In the genomic region with DNA sequence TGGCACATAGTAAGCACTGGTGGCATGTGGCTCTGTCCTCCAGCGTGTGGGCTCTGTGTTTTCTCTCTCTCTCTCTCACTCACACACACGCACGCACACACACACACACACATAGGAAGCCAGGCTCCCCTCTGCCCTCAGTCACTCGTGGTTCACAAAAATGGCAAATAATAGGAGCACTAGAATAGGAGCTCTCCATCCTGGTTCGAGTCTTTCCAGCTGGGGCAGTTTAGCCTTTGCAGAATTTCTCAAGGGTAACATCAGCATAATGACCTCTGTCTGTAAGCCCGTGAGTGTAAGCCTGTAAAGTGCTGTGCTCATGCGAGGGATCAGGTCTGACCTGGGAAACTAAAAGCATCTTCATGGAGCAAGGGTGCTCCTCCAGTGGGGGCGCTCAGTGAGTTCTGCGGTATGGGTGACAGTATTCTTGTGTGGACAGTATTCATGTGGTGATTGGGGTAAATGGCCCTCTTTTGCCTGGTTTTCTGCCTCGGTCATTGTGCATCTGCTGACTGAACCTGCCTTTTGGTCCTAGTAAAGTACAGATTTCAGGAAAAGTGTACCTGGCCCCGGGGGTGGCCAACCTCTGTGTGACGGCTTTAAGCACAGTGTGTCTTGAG, we compare ENCODE assay signal across 8 cellular contexts. TPM values are rescaled to one million over a fixed set of nuclear protein-coding genes. Genes with fewer than 3 reads are reported as not detected.
A peak's percentile ranks its signal among the peaks of the same experiment; 100 is the strongest.
DNase-seq lines count a peak whose midpoint lies in the region; ATAC-seq and TF ChIP-seq lines count a peak whose summit lies in the region.

No MANE protein-coding gene starts in this region.

- H3K36me3 Mint-ChIP-seq in activated CD8-positive, alpha-beta T cell treated with anti-CD3 and anti-CD28 coated beads, Interleukin-2, amount 10 ng/mL, durations not matched to agents 7 days and 5 days (ENCODE audit: low read depth): peaks cover 34% of the 10 kb centered on the region

- no peaks in the 10 kb centered on the region for H3K9me3 Mint-ChIP-seq in activated CD8-positive, alpha-beta T cell treated with anti-CD3 and anti-CD28 coated beads, Interleukin-2, amount 10 ng/mL, durations not matched to agents 7 days and 5 days (ENCODE audit: insufficient read depth)

- no peak overlapping the region for H2BK5ac ChIP-seq in neuronal stem cell (ENCODE audit: low read length)

- no peak overlapping the region for H3K18ac ChIP-seq in neuronal stem cell (ENCODE audit: low read length)

- peak overlapping the region; percentile 40 for H2BK15ac ChIP-seq in neuronal stem cell (ENCODE audit: low read length)

- H3K4me2 ChIP-seq in neuronal stem cell (ENCODE audit: insufficient read depth, low read length, poor library complexity, severe bottlenecking): peak overlapping the region; percentile 97

- no peak overlapping the region for H4K91ac ChIP-seq in neuronal stem cell (ENCODE audit: low read depth, low read length, poor library complexity)

- CTCF ChIA-PET in activated CD8-positive, alpha-beta T cell treated with anti-CD3 and anti-CD28 coated beads, Interleukin-2, amount 10 ng/mL, durations not matched to agents 7 days and 5 days (lab: Charles Lee): interaction anchor here (1.0 to 9.0 kb wide), 6 partner anchors 12 to 218 kb away, joined by 3 to 165 read pairs (median 7); a partner anchor contains a TSS

- no peaks in the 10 kb centered on the region for H3K27me3 Mint-ChIP-seq in activated CD8-positive, alpha-beta T cell treated with anti-CD3 and anti-CD28 coated beads, Interleukin-2, amount 10 ng/mL, durations not matched to agents 7 days and 5 days (ENCODE audit: low read depth)

- H2AFZ ChIP-seq in neuronal stem cell (ENCODE audit: low read length): peak overlapping the region; percentile 94

- H3K14ac ChIP-seq in neuronal stem cell (ENCODE audit: low read length): peak overlapping the region; percentile 9

- in situ Hi-C loops in KBM-7 (cut with MboI; ENCODE audit: low pct_unique_long_range_greater_than_20kb, low sequenced_read_pairs): no loop called here

- H3K9me3 ChIP-seq in neuronal stem cell (replicated peaks in 1 of 2; ENCODE audit: control insufficient read depth in 2 of 2, insufficient read depth in 1 of 2, low read depth in 1 of 2, low read length in 2 of 2): no peaks in the 10 kb centered on the region

- no CpG with 5 or more reads among the region's 12 CpGs for WGBS in neuronal stem cell (ENCODE audit: extremely low coverage in 2 of 2, insufficient read length in 2 of 2, insufficient replicate concordance in 1 of 2), 2 donors

- H3K36me3 ChIP-seq in neuronal stem cell (replicated peaks in 1 of 2; ENCODE audit: control insufficient read depth in 2 of 2, insufficient read depth in 2 of 2, low read length in 2 of 2): peaks cover 6 to 19% of the 10 kb centered on the region in 2 donors

- no peak overlapping the region for H3K23ac ChIP-seq in neuronal stem cell (ENCODE audit: low read depth, low read length, poor library complexity)

- H3K4me3 ChIP-seq in fibroblast of pulmonary artery (replicated peaks; ENCODE audit: low read depth, low read length) (peak overlapping the region; percentile 80), neuronal stem cell (ENCODE audit: low read length in 2 of 2) (peak overlapping the region; percentile 70 to 84)

- POLR2A ChIA-PET in activated CD8-positive, alpha-beta T cell treated with anti-CD3 and anti-CD28 coated beads, Interleukin-2, amount 10 ng/mL, durations not matched to agents 7 days and 5 days (lab: Charles Lee): interaction anchor here (0.5 to 4.8 kb wide), 9 partner anchors 9 to 217 kb away, joined by 3 to 49 read pairs (median 7); a partner anchor contains a TSS

- peaks cover 58% of the 10 kb centered on the region for H3K4me1 Mint-ChIP-seq in activated CD8-positive, alpha-beta T cell treated with anti-CD3 and anti-CD28 coated beads, Interleukin-2, amount 10 ng/mL, durations not matched to agents 7 days and 5 days (ENCODE audit: low read depth)

- peak overlapping the region; percentile 85 for H3K27ac Mint-ChIP-seq in activated CD8-positive, alpha-beta T cell treated with anti-CD3 and anti-CD28 coated beads, Interleukin-2, amount 10 ng/mL, durations not matched to agents 7 days and 5 days

- H3K27ac ChIP-seq in neuronal stem cell (replicated peaks; ENCODE audit: low read length): no peak overlapping the region

- DNase-seq in AML-193 (lab: John Stamatoyannopoulos, UW) (peak; percentile 16 to 24), fibroblast of pulmonary artery (ENCODE audit: low read depth) (no peak), neuronal stem cell (ENCODE audit: low spot score) (no peak), KBM-7 (no peak), cerebellar cortex (ENCODE audit: low spot score) (no peak), cerebellar nuclear complex (lab: John Stamatoyannopoulos, UW) (no peak)
- peak; percentile 57 for DNase-seq in activated CD8-positive, alpha-beta T cell treated with anti-CD3 and anti-CD28 coated beads, Interleukin-2, amount 10 ng/mL, durations not matched to agents 7 days and 5 days

- H3K4me1 ChIP-seq in neuronal stem cell (ENCODE audit: control insufficient read depth in 2 of 2, insufficient read depth in 1 of 2, low read depth in 1 of 2, low read length in 2 of 2): peaks cover 27 to 39% of the 10 kb centered on the region in 2 donors

- H2BK120ac ChIP-seq in neuronal stem cell (ENCODE audit: low read depth, low read length): no peak overlapping the region

- peak overlapping the region; percentile 89 for H3K9ac ChIP-seq in neuronal stem cell (ENCODE audit: low read depth, low read length, poor library complexity)

- no peak overlapping the region for H2AK5ac ChIP-seq in neuronal stem cell (ENCODE audit: low read depth, low read length)

- peak overlapping the region; percentile 90 for H3K4me3 Mint-ChIP-seq in activated CD8-positive, alpha-beta T cell treated with anti-CD3 and anti-CD28 coated beads, Interleukin-2, amount 10 ng/mL, durations not matched to agents 7 days and 5 days

- peak overlapping the region; percentile 82 for H2BK12ac ChIP-seq in neuronal stem cell (ENCODE audit: low read length)

- no peaks in the 10 kb centered on the region for H3K79me1 ChIP-seq in neuronal stem cell (ENCODE audit: low read depth, low read length)

- ATAC-seq in HG03175 (IDR thresholded peaks at IDR 0.05; ENCODE audit: unreplicated experiment): peak; percentile 2
- peak; percentile 13 for ATAC-seq in activated CD8-positive, alpha-beta T cell treated with anti-CD3 and anti-CD28 coated beads, Interleukin-2, amount 10 ng/mL, durations not matched to agents 7 days and 5 days

- no peak overlapping the region for H4K8ac ChIP-seq in neuronal stem cell (ENCODE audit: low read depth, low read length)

- no peak overlapping the region for H3K4ac ChIP-seq in neuronal stem cell (ENCODE audit: low read length)

- H3K27me3 ChIP-seq in neuronal stem cell (ENCODE audit: control insufficient read depth in 3 of 3, insufficient read depth in 3 of 3, low read depth in 1 of 3, low read length in 3 of 3): peaks cover 0 to 24% (median 17%) of the 10 kb centered on the region in 3 experiments

- TF ChIP-seq CTCF in fibroblast of pulmonary artery (IDR thresholded peaks at IDR 0.05; ENCODE audit: low read length, missing control alignments): no peak

RNA-seq across cellular contexts. Expression of a gene that starts 0.8 kb away (rescaled TPM):
- 10 to 100 TPM; 15.1 to 17.8 TPM for total RNA-seq in activated CD8-positive, alpha-beta T cell treated with anti-CD3 and anti-CD28 coated beads, Interleukin-2, amount 10 ng/mL, durations not matched to agents 7 days and 5 days
- polyA plus RNA-seq in neuronal stem cell (2013, experiment 1 of 2): 2.5 TPM
- polyA plus RNA-seq in neuronal stem cell (2013, experiment 2 of 2): 2.1 TPM

RNA-seq across cellular contexts. Expression of a gene that starts 41.0 kb away (rescaled TPM):
- total RNA-seq in activated CD8-positive, alpha-beta T cell treated with anti-CD3 and anti-CD28 coated beads, Interleukin-2, amount 10 ng/mL, durations not matched to agents 7 days and 5 days: 10 to 100 TPM; 70.8 to 73.0 TPM
- 64.9 TPM for polyA plus RNA-seq in neuronal stem cell (2013, experiment 1 of 2)
- polyA plus RNA-seq in neuronal stem cell (2013, experiment 2 of 2): 65.6 TPM

Comparison
In these comparisons a context has a peak if more than half of its experiments do, and no peak if none do; other contexts are left out.
1. DNase-seq: peak in AML-193 (2 of 2) and activated CD8-positive, alpha-beta T cell treated with anti-CD3 and anti-CD28 coated beads, Interleukin-2, amount 10 ng/mL, durations not matched to agents 7 days and 5 days (single experiment); none in fibroblast of pulmonary artery (single experiment), neuronal stem cell (single experiment), KBM-7 (single experiment), cerebellar cortex (single experiment) and cerebellar nuclear complex (0 of 2).